In the genomic region with DNA sequence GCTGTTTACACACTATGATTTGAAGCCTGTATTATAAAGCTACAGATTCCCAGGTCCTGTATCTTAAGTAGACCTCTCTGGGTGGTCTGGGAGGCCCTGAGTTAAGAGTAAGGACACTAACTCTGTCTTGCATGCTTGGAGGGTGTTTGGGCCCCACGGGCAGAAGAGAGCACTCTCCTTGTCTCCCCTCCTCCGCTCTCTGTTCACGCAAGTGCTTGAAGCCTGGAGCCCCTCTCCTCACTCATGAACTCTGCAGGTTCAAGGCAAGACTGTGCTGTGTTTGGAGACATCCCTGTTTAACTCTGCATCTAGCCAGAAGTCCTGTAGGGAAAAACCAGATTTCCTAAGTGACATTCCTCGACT, we compare ENCODE assay signal across 9 cellular contexts.
DNase-seq lines count a peak whose midpoint lies in the region; ATAC-seq and TF ChIP-seq lines count a peak whose summit lies in the region.
"Had no signal": no experiment of that assay in that cellular context is flagged by ENCODE, and none has a peak within 500 bp of the region (broad histone marks: within the 10 kb centered on the region; RNA-seq: fewer than 3 reads in every experiment).

No MANE protein-coding gene starts in this region.

- H3K27me3 Mint-ChIP-seq in CD14-positive monocyte (ENCODE audit: low read depth in 3 of 3) = peaks cover 0 to 1% (median 0%) of the 10 kb centered on the region in 3 donors
- H3K27me3 Mint-ChIP-seq in IgD-negative memory B cell = no peaks in the 10 kb centered on the region
- no peaks in the 10 kb centered on the region for H3K27me3 Mint-ChIP-seq in central memory CD8-positive, alpha-beta T cell
- H3K27me3 Mint-ChIP-seq in natural killer cell treated with Interleukin-12 subunit alpha and Interleukin-12 subunit beta and Interleukin-15 and Interleukin-18, amount 100 ng/mL, for 72 hours = no peaks in the 10 kb centered on the region

- no peak overlapping the region for H3K4me3 ChIP-seq in dorsolateral prefrontal cortex

- no peaks in the 10 kb centered on the region for H3K9me3 Mint-ChIP-seq in CD14-positive monocyte
- no peaks in the 10 kb centered on the region for H3K9me3 Mint-ChIP-seq in IgD-negative memory B cell
- no peaks in the 10 kb centered on the region for H3K9me3 Mint-ChIP-seq in central memory CD8-positive, alpha-beta T cell
- H3K9me3 Mint-ChIP-seq in natural killer cell treated with Interleukin-12 subunit alpha and Interleukin-12 subunit beta and Interleukin-15 and Interleukin-18, amount 100 ng/mL, for 72 hours = no peaks in the 10 kb centered on the region

- H3K4me3 Mint-ChIP-seq in CD14-positive monocyte (peak overlapping the region in 1 of 2 donors; percentile 10), IgD-negative memory B cell (peak overlapping the region in 1 of 4 donors; percentile 83)
- H3K4me3 Mint-ChIP-seq in central memory CD8-positive, alpha-beta T cell = peak overlapping the region; percentile 67
- peak overlapping the region; percentile 80 for H3K4me3 Mint-ChIP-seq in natural killer cell treated with Interleukin-12 subunit alpha and Interleukin-12 subunit beta and Interleukin-15 and Interleukin-18, amount 100 ng/mL, for 72 hours

- peak overlapping the region in 11 of 59 donors; percentile 4 to 63 (median 28) for H3K27ac ChIP-seq in dorsolateral prefrontal cortex

- no peak for DNase-seq in CD14-positive monocyte (ENCODE audit: low spot score)
- DNase-seq in central memory CD8-positive, alpha-beta T cell (ENCODE audit: low spot score in 2 of 2) = no peak
- no peak for DNase-seq in natural killer cell treated with Interleukin-12 subunit alpha and Interleukin-12 subunit beta and Interleukin-15 and Interleukin-18, amount 100 ng/mL, for 72 hours (ENCODE audit: low spot score)
- DNase-seq in GM19240 (ENCODE audit: insufficient read length, low spot score) = no peak
- DNase-seq in omental fat pad (ENCODE audit: low spot score) = no peak
- DNase-seq in dorsolateral prefrontal cortex = no peak
- DNase-seq: NCI-H1417 had no signal

- no peak for ATAC-seq in central memory CD8-positive, alpha-beta T cell (replicated peaks; ENCODE audit: extremely low read depth, poor library complexity, severe bottlenecking)
- ATAC-seq in natural killer cell treated with Interleukin-12 subunit alpha and Interleukin-12 subunit beta and Interleukin-15 and Interleukin-18, amount 100 ng/mL, for 72 hours = no peak
- no peak for ATAC-seq in omental fat pad (ENCODE audit: low FRiP score)
- no peak for ATAC-seq in GM21447 (IDR thresholded peaks at IDR 0.05; ENCODE audit: unreplicated experiment)

- H3K36me3 Mint-ChIP-seq in CD14-positive monocyte (peaks cover 0 to 3% of the 10 kb centered on the region in 2 donors), IgD-negative memory B cell (no peaks in the 10 kb centered on the region)
- no peaks in the 10 kb centered on the region for H3K36me3 Mint-ChIP-seq in central memory CD8-positive, alpha-beta T cell (ENCODE audit: insufficient read depth)
- H3K36me3 Mint-ChIP-seq in natural killer cell treated with Interleukin-12 subunit alpha and Interleukin-12 subunit beta and Interleukin-15 and Interleukin-18, amount 100 ng/mL, for 72 hours = no peaks in the 10 kb centered on the region

- H3K27ac Mint-ChIP-seq in CD14-positive monocyte = peak overlapping the region; percentile 85 to 97 (median 93)
- H3K27ac Mint-ChIP-seq in IgD-negative memory B cell = peak overlapping the region in 2 of 3 donors; percentile 29 to 31
- peak overlapping the region; percentile 90 for H3K27ac Mint-ChIP-seq in central memory CD8-positive, alpha-beta T cell (ENCODE audit: low read depth)
- H3K27ac Mint-ChIP-seq in natural killer cell treated with Interleukin-12 subunit alpha and Interleukin-12 subunit beta and Interleukin-15 and Interleukin-18, amount 100 ng/mL, for 72 hours = peak overlapping the region; percentile 72 to 85

- no peak for TF ChIP-seq CTCF in CD14-positive monocyte (IDR thresholded peaks at IDR 0.05)
- TF ChIP-seq CTCF in omental fat pad (IDR thresholded peaks at IDR 0.05) = no peak
- TF ChIP-seq CTCF in dorsolateral prefrontal cortex (IDR thresholded peaks at IDR 0.05 in 54 of 56, conservative IDR thresholded peaks at IDR 0.05 in 2 of 56; ENCODE audit: low read depth in 1 of 56, partially characterized antibody in 56 of 56) = no peak

- intact Hi-C loops in CD14-positive monocyte (cut with micrococcal nuclease) = no loop called here
- intact Hi-C loops in dorsolateral prefrontal cortex (cut with DNase I) = loop anchor here in 1 of 2 donors (5.0 kb wide), 1 partner anchor 78 kb away; no protein-coding TSS in a partner anchor

- peaks cover 57% of the 10 kb centered on the region for H3K4me1 Mint-ChIP-seq in CD14-positive monocyte
- peaks cover 38 to 66% (median 52%) of the 10 kb centered on the region in 3 donors for H3K4me1 Mint-ChIP-seq in IgD-negative memory B cell
- H3K4me1 Mint-ChIP-seq in central memory CD8-positive, alpha-beta T cell = peaks cover 56% of the 10 kb centered on the region
- peaks cover 53 to 55% of the 10 kb centered on the region in 2 donors for H3K4me1 Mint-ChIP-seq in natural killer cell treated with Interleukin-12 subunit alpha and Interleukin-12 subunit beta and Interleukin-15 and Interleukin-18, amount 100 ng/mL, for 72 hours (ENCODE audit: low read depth in 2 of 2)

- H3K27me3 ChIP-seq in dorsolateral prefrontal cortex = no peaks in the 10 kb centered on the region

Comparison
In these comparisons a context has a peak if more than half of its experiments do, and no peak if none do; other contexts are left out.
1. H3K27ac Mint-ChIP-seq: peak in every context shown above with its lines; median percentile 93 in CD14-positive monocyte; 90 in central memory CD8-positive, alpha-beta T cell; 78 in natural killer cell treated with Interleukin-12 subunit alpha and Interleukin-12 subunit beta and Interleukin-15 and Interleukin-18, amount 100 ng/mL, for 72 hours; 30 in IgD-negative memory B cell.